ENCODE assay signal across 8 cellular contexts in the genomic region with DNA sequence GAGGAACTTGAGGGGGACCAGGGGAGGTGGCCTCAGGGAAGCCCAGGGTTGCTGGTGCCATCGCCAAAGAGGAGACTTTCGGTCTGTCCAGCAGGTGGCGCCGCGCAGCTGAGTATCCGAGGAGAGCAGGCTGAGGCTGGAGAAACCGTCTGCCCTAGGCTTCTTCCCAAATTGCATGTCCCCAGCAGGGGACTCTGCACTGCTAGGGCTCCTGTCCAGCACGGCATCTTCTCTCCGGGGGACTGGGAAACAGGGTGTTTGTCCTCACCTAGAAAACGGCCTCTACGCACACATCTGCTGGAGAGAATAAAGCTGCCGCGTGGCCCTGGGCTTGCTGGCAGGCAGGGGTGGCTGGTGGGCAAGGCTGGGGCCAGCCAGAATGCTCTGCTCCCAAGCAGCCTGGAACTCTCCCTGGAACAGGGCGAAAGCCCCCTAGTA.
DNase-seq lines count a peak whose midpoint lies in the region; ATAC-seq and TF ChIP-seq lines count a peak whose summit lies in the region.

No MANE protein-coding gene starts in this region.

- POLR2A ChIA-PET in activated CD8-positive, alpha-beta T cell treated with anti-CD3 and anti-CD28 coated beads for 36 hours (lab: Charles Lee), result interaction anchor here (1.2 kb wide), 1 partner anchor 15 kb away, joined by 4 read pairs; no protein-coding TSS in a partner anchor

- H3K9me3 ChIP-seq in CD4-positive, CD25-positive, alpha-beta regulatory T cell (ENCODE audit: control insufficient read depth in 2 of 2, low read length in 2 of 2), result no peaks in the 10 kb centered on the region

- peak; percentile 85 for TF ChIP-seq CTCF in activated CD8-positive, alpha-beta T cell treated with anti-CD3 and anti-CD28 coated beads for 36 hours (IDR thresholded peaks at IDR 0.05)
- peak; percentile 83 for TF ChIP-seq CTCF in mesothelial cell of epicardium (IDR thresholded peaks at IDR 0.05; ENCODE audit: unreplicated experiment)

- H3K27me3 ChIP-seq in CD4-positive, CD25-positive, alpha-beta regulatory T cell (ENCODE audit: control insufficient read depth, insufficient read depth, low read length), result no peaks in the 10 kb centered on the region

- H3K36me3 Mint-ChIP-seq in CD4-positive, CD25-positive, alpha-beta regulatory T cell, result no peaks in the 10 kb centered on the region
- H3K36me3 Mint-ChIP-seq in activated CD8-positive, alpha-beta T cell treated with anti-CD3 and anti-CD28 coated beads for 36 hours (ENCODE audit: low read depth), result no peaks in the 10 kb centered on the region
- peaks cover 4% of the 10 kb centered on the region for H3K36me3 Mint-ChIP-seq in effector memory CD8-positive, alpha-beta T cell (ENCODE audit: insufficient read depth)
- no peaks in the 10 kb centered on the region for H3K36me3 Mint-ChIP-seq in mesothelial cell of epicardium

- no peak overlapping the region for H3K4me3 ChIP-seq in CD4-positive, CD25-positive, alpha-beta regulatory T cell (ENCODE audit: low read depth, low read length)

- CTCF ChIA-PET in activated CD8-positive, alpha-beta T cell treated with anti-CD3 and anti-CD28 coated beads for 36 hours (lab: Charles Lee), result interaction anchor here (0.6 to 3.9 kb wide), 35 partner anchors 9 to 1139 kb away, joined by 3 to 29 read pairs (median 4); no protein-coding TSS in a partner anchor

- peak in 1 of 2 donors; percentile 48 for ATAC-seq in CD4-positive, CD25-positive, alpha-beta regulatory T cell (ENCODE audit: low read depth in 2 of 2)
- ATAC-seq in GM19372 (IDR thresholded peaks at IDR 0.05; ENCODE audit: low read depth, unreplicated experiment) (peak; percentile 84), HG03439 (IDR thresholded peaks at IDR 0.05; ENCODE audit: unreplicated experiment) (peak; percentile 78)
- peak; percentile 86 for ATAC-seq in activated CD8-positive, alpha-beta T cell treated with anti-CD3 and anti-CD28 coated beads for 36 hours
- ATAC-seq in effector memory CD8-positive, alpha-beta T cell (replicated peaks), result peak; percentile 63

- no peaks in the 10 kb centered on the region for H3K4me1 Mint-ChIP-seq in CD4-positive, CD25-positive, alpha-beta regulatory T cell
- no peaks in the 10 kb centered on the region for H3K4me1 Mint-ChIP-seq in activated CD8-positive, alpha-beta T cell treated with anti-CD3 and anti-CD28 coated beads for 36 hours (ENCODE audit: low read depth)
- peaks cover 3 to 6% of the 10 kb centered on the region in 2 donors for H3K4me1 Mint-ChIP-seq in effector memory CD8-positive, alpha-beta T cell (ENCODE audit: low read depth in 2 of 2)
- H3K4me1 Mint-ChIP-seq in mesothelial cell of epicardium, result no peaks in the 10 kb centered on the region

- H3K9me3 Mint-ChIP-seq in CD4-positive, CD25-positive, alpha-beta regulatory T cell, result peaks cover 0 to 2% (median 0%) of the 10 kb centered on the region in 7 donors
- no peaks in the 10 kb centered on the region for H3K9me3 Mint-ChIP-seq in activated CD8-positive, alpha-beta T cell treated with anti-CD3 and anti-CD28 coated beads for 36 hours
- H3K9me3 Mint-ChIP-seq in effector memory CD8-positive, alpha-beta T cell, result no peaks in the 10 kb centered on the region
- no peaks in the 10 kb centered on the region for H3K9me3 Mint-ChIP-seq in mesothelial cell of epicardium

- no peak overlapping the region for H3K27ac ChIP-seq in CD4-positive, CD25-positive, alpha-beta regulatory T cell (ENCODE audit: insufficient read depth, low read length, poor library complexity, severe bottlenecking)

- DNase-seq in CD4-positive, CD25-positive, alpha-beta regulatory T cell, result peak; percentile 18 to 61 (median 48)
- DNase-seq in NCI-H69 (lab: John Stamatoyannopoulos, UW), result peak; percentile 54
- peak; percentile 85 for DNase-seq in activated CD8-positive, alpha-beta T cell treated with anti-CD3 and anti-CD28 coated beads for 36 hours
- peak; percentile 40 to 45 (median 41) for DNase-seq in effector memory CD8-positive, alpha-beta T cell
- peak; percentile 79 to 91 for DNase-seq in mesothelial cell of epicardium (ENCODE audit: low spot score in 2 of 2, unreplicated experiment in 2 of 2)
- DNase-seq in stimulated activated CD8-positive, alpha-beta memory T cell treated with anti-CD3 and anti-CD28 coated beads, Interleukin-4, amount 100 ng/mL, for 1 hour (ENCODE audit: low read depth in 2 of 2, low spot score in 1 of 2), result peak; percentile 25 to 41

- no peaks in the 10 kb centered on the region for H3K36me3 ChIP-seq in CD4-positive, CD25-positive, alpha-beta regulatory T cell (ENCODE audit: control insufficient read depth, insufficient read depth, low read length)

- no peaks in the 10 kb centered on the region for H3K27me3 Mint-ChIP-seq in CD4-positive, CD25-positive, alpha-beta regulatory T cell
- peaks cover 4% of the 10 kb centered on the region for H3K27me3 Mint-ChIP-seq in activated CD8-positive, alpha-beta T cell treated with anti-CD3 and anti-CD28 coated beads for 36 hours
- H3K27me3 Mint-ChIP-seq in effector memory CD8-positive, alpha-beta T cell, result peaks cover 34 to 56% of the 10 kb centered on the region in 2 donors
- H3K27me3 Mint-ChIP-seq in mesothelial cell of epicardium (ENCODE audit: low read depth), result no peaks in the 10 kb centered on the region

- intact Hi-C loops in activated CD8-positive, alpha-beta T cell treated with anti-CD3 and anti-CD28 coated beads for 36 hours (cut with micrococcal nuclease), result loop anchor here (2.0 to 5.0 kb wide), 2 partner anchors 225 to 318 kb away; no protein-coding TSS in a partner anchor

- H3K27ac Mint-ChIP-seq in CD4-positive, CD25-positive, alpha-beta regulatory T cell, result no peak overlapping the region
- H3K27ac Mint-ChIP-seq in activated CD8-positive, alpha-beta T cell treated with anti-CD3 and anti-CD28 coated beads for 36 hours, result no peak overlapping the region
- peak overlapping the region in 1 of 2 donors; percentile 13 for H3K27ac Mint-ChIP-seq in effector memory CD8-positive, alpha-beta T cell
- H3K27ac Mint-ChIP-seq in mesothelial cell of epicardium, result no peak overlapping the region

- no peaks in the 10 kb centered on the region for H3K4me1 ChIP-seq in CD4-positive, CD25-positive, alpha-beta regulatory T cell (ENCODE audit: control insufficient read depth, insufficient read depth, low read length, poor library complexity, severe bottlenecking)

- H3K4me3 Mint-ChIP-seq in CD4-positive, CD25-positive, alpha-beta regulatory T cell, result no peak overlapping the region
- H3K4me3 Mint-ChIP-seq in activated CD8-positive, alpha-beta T cell treated with anti-CD3 and anti-CD28 coated beads for 36 hours, result no peak overlapping the region
- no peak overlapping the region for H3K4me3 Mint-ChIP-seq in effector memory CD8-positive, alpha-beta T cell
- H3K4me3 Mint-ChIP-seq in mesothelial cell of epicardium, result no peak overlapping the region

Comparison
In these comparisons a context has a peak if more than half of its experiments do, and no peak if none do; other contexts are left out.
1. DNase-seq: peak in every context shown above with its lines; median percentile 85 in activated CD8-positive, alpha-beta T cell treated with anti-CD3 and anti-CD28 coated beads for 36 hours; 85 in mesothelial cell of epicardium; 54 in NCI-H69; 48 in CD4-positive, CD25-positive, alpha-beta regulatory T cell; 41 in effector memory CD8-positive, alpha-beta T cell; 33 in stimulated activated CD8-positive, alpha-beta memory T cell treated with anti-CD3 and anti-CD28 coated beads, Interleukin-4, amount 100 ng/mL, for 1 hour.